18 cellular contexts compared by ENCODE assay signal in genomic region chr7:128794436-128794835, GRCh38. TPM values are rescaled to one million over a fixed set of nuclear protein-coding genes. Genes with fewer than 3 reads are reported as not detected.
A peak's percentile ranks its signal among the peaks of the same experiment; 100 is the strongest.
DNase-seq lines count a peak whose midpoint lies in the region; ATAC-seq, FAIRE-seq and TF ChIP-seq lines count a peak whose summit lies in the region.
"Had no signal": no experiment of that assay in that cellular context is flagged by ENCODE, and none has a peak within 500 bp of the region (broad histone marks: within the 10 kb centered on the region; RNA-seq: fewer than 3 reads in every experiment).

No MANE protein-coding gene starts in this region.

- in situ Hi-C loops in K562 (cut with MboI) = no loop called here

- H4K20me1 ChIP-seq in Loucy (ENCODE audit: insufficient read depth, low read length, poor library complexity, severe bottlenecking) (peaks cover 4% of the 10 kb centered on the region), K562 (replicated peaks; ENCODE audit: control insufficient read depth, insufficient read depth, low read length) (no peaks in the 10 kb centered on the region)
- H4K20me1 ChIP-seq: BLaER1 treated with 17β-estradiol and CSF1 and Interleukin-3, amounts not matched to agents 10 nM and 100 nM had no signal

- ATAC-seq in K562 (no peak), GM21723 (IDR thresholded peaks at IDR 0.05; ENCODE audit: unreplicated experiment) (no peak)
- ATAC-seq: CD8-positive, alpha-beta T cell had no signal

- H3K9me3 Mint-ChIP-seq in glutamatergic neuron (ENCODE audit: unreplicated experiment) = peaks cover 5% of the 10 kb centered on the region
- peaks cover 7% of the 10 kb centered on the region for H3K9me3 Mint-ChIP-seq in neural crest cell
- H3K9me3 Mint-ChIP-seq: CD8-positive, alpha-beta T cell; H9 had no signal

- no peaks in the 10 kb centered on the region for H3K9me1 ChIP-seq in K562 (ENCODE audit: control insufficient read depth, insufficient read depth, low read length)

- no peak overlapping the region for H3K27ac Mint-ChIP-seq in glutamatergic neuron (ENCODE audit: unreplicated experiment)
- H3K27ac Mint-ChIP-seq in neural crest cell (ENCODE audit: unreplicated experiment) = no peak overlapping the region
- H3K27ac Mint-ChIP-seq: CD8-positive, alpha-beta T cell had no signal

- H3K4me1 Mint-ChIP-seq in glutamatergic neuron (ENCODE audit: low read depth, unreplicated experiment) (peaks cover 11% of the 10 kb centered on the region), neural crest cell (peaks cover 27% of the 10 kb centered on the region)

- no peak for TF ChIP-seq EP300 in K562 (IDR thresholded peaks at IDR 0.05; ENCODE audit: low read length)

- CTCF ChIA-PET in K562 (lab: Yijun Ruan, JAX; ENCODE audit: low intra/inter-chr PET ratio) = interaction anchor here (1.5 kb wide), 1 partner anchor 86 kb away, joined by 3 read pairs; no protein-coding TSS in a partner anchor

- POLR2A ChIA-PET in K562 (lab: Yijun Ruan, JAX) = interaction anchor here (0.6 to 2.0 kb wide), 8 partner anchors 9 to 69 kb away, joined by 3 to 7 read pairs (median 4); no protein-coding TSS in a partner anchor

- H3K4me1 ChIP-seq in Loucy (ENCODE audit: insufficient read depth, low read length, poor library complexity, severe bottlenecking) (peaks cover 28% of the 10 kb centered on the region), K562 (replicated peaks in 1 of 2; ENCODE audit: control insufficient read depth in 2 of 2, insufficient read depth in 2 of 2, low read length in 2 of 2) (peaks cover 18 to 41% of the 10 kb centered on the region in 2 experiments)

- H3K9ac ChIP-seq in Loucy (ENCODE audit: low read depth, low read length, poor library complexity, severe bottlenecking) = peak overlapping the region; percentile 88
- peak overlapping the region in 1 of 2 experiments; percentile 56; a peak in 1 of 4 replicates for H3K9ac ChIP-seq in K562 (ENCODE audit: insufficient read depth in 1 of 2, low read depth in 2 of 2, low read length in 2 of 2)

- H3K4me2 ChIP-seq in Loucy (ENCODE audit: low read depth, low read length, poor library complexity, severe bottlenecking) (peak overlapping the region; percentile 98), K562 (ENCODE audit: insufficient read depth, low read length) (no peak overlapping the region)

- peaks cover 10% of the 10 kb centered on the region; the same call in 1 of the 2 replicates for H3K36me3 ChIP-seq in Loucy (ENCODE audit: insufficient read depth, low read length)
- peaks cover 17% of the 10 kb centered on the region; the same call in 2 of the 3 replicates for H3K36me3 ChIP-seq in K562 (ENCODE audit: control insufficient read depth, insufficient read depth, low read length)

- H3K9me3 ChIP-seq in Loucy (ENCODE audit: insufficient read depth, low read depth, low read length) (no peaks in the 10 kb centered on the region), K562 (replicated peaks; ENCODE audit: control insufficient read depth, insufficient read depth, low read depth, low read length) (no peaks in the 10 kb centered on the region)
- H3K9me3 ChIP-seq: BLaER1 treated with 17β-estradiol and CSF1 and Interleukin-3, amounts not matched to agents 10 nM and 100 nM had no signal

- H3K4me3 Mint-ChIP-seq in glutamatergic neuron (ENCODE audit: unreplicated experiment) (peak overlapping the region; percentile 50), neural crest cell (peak overlapping the region; percentile 42)
- H3K4me3 Mint-ChIP-seq: CD8-positive, alpha-beta T cell; H9 had no signal

- TF ChIP-seq CTCF in Loucy (conservative IDR thresholded peaks at IDR 0.05; ENCODE audit: low read length) (no peak), K562 (IDR thresholded peaks at IDR 0.05 in 2 of 3, conservative IDR thresholded peaks at IDR 0.05 in 1 of 3; ENCODE audit: insufficient read depth in 2 of 3, low read depth in 1 of 3, low read length in 3 of 3) (no peak), glutamatergic neuron (IDR thresholded peaks at IDR 0.05; ENCODE audit: partially characterized antibody, unreplicated experiment) (no peak), neural crest cell (conservative IDR thresholded peaks at IDR 0.05) (no peak)

- no peaks in the 10 kb centered on the region for H3K27me3 ChIP-seq in Loucy (ENCODE audit: insufficient read depth, low read length, poor library complexity, severe bottlenecking)
- H3K27me3 ChIP-seq in K562 (ENCODE audit: control insufficient read depth in 2 of 2, insufficient read depth in 2 of 2, low read length in 2 of 2) = no peaks in the 10 kb centered on the region

- DNase-seq in K562 (ENCODE audit: extremely low read depth in 1 of 4, low spot score in 3 of 4) = no peak
- DNase-seq in glutamatergic neuron = no peak
- no peak for DNase-seq in neural crest cell (ENCODE audit: low read depth, low spot score)
- DNase-seq in COLO668 (lab: John Stamatoyannopoulos, UW; ENCODE audit: unreplicated experiment) = no peak
- DNase-seq in stimulated activated CD4-positive, alpha-beta T cell treated with anti-CD3 and anti-CD28 coated beads, Interleukin-4, amount 100 ng/mL, for 24 hours = no peak
- no peak for DNase-seq in hypothalamus (lab: John Stamatoyannopoulos, UW)
- DNase-seq: DMS 273 treated with DMSO at 0.1 percent for 48 hours, GOT3, H9 had no signal

- WGBS in K562 (ENCODE audit: insufficient coverage, low coverage, missing lambda C conversion rate) = 84% methylated on average over 8 of the region's 8 CpGs

- no peak for FAIRE-seq in K562 (lab: Jason Lieb, UNC)
- FAIRE-seq: G401.6, GM12891 had no signal

- BruUV-seq in K562 (replicated peaks; lab: Mats Ljungman, UMichigan) = no TSS peak

- H3K9me2 ChIP-seq in Loucy (replicated peaks; ENCODE audit: low read depth, low read length) = no peaks in the 10 kb centered on the region

- H3K27me3 Mint-ChIP-seq in glutamatergic neuron (ENCODE audit: unreplicated experiment) (peaks cover 13% of the 10 kb centered on the region), neural crest cell (ENCODE audit: low read depth) (no peaks in the 10 kb centered on the region)

- peaks cover 3% of the 10 kb centered on the region; the same call in 1 of the 2 replicates for H3F3A ChIP-seq in Loucy (ENCODE audit: low read depth)

- H3K36me3 Mint-ChIP-seq in glutamatergic neuron (ENCODE audit: unreplicated experiment) (peaks cover 26% of the 10 kb centered on the region), neural crest cell (ENCODE audit: low read depth) (peaks cover 27% of the 10 kb centered on the region)

- TF ChIP-seq RAD21 in K562 (CRISPR knock-in tag; conservative IDR thresholded peaks at IDR 0.05 in 1 of 2, IDR thresholded peaks at IDR 0.05 in 1 of 2) = no peak

- H3K27ac ChIP-seq in K562 (ENCODE audit: extremely low read depth, low read depth, low read length) = no peak overlapping the region

- H2AFZ ChIP-seq in Loucy (ENCODE audit: low read length) (no peak overlapping the region), K562 (ENCODE audit: low read depth, low read length) (no peak overlapping the region)

- TF ChIP-seq POLR2A in K562 (conservative IDR thresholded peaks at IDR 0.05) = no peak

- H3K4me3 ChIP-seq in Loucy (ENCODE audit: low read length, poor library complexity, severe bottlenecking) = peak overlapping the region; percentile 98
- H3K4me3 ChIP-seq in K562 = no peak overlapping the region
- H3K4me3 ChIP-seq: BLaER1 treated with 17β-estradiol and CSF1 and Interleukin-3, amounts not matched to agents 10 nM and 100 nM had no signal

- H3K79me2 ChIP-seq in Loucy (ENCODE audit: insufficient read depth, low read length) = peaks cover 36% of the 10 kb centered on the region
- H3K79me2 ChIP-seq in K562 (ENCODE audit: control insufficient read depth, insufficient read depth, low read length) = peaks cover 9% of the 10 kb centered on the region; the same call in 2 of the 3 replicates

- intact Hi-C loops in K562 (cut with micrococcal nuclease) = loop anchor here (5.0 kb wide), 1 partner anchor 88 kb away; no protein-coding TSS in a partner anchor

RNA-seq across cellular contexts. Expression of gene CCDC136, which starts 2.7 kb away (rescaled TPM):
- total RNA-seq in K562 (2011; cell fraction: chromatin; rRNA removed; ENCODE audit: low replicate concordance) = 153 and 165 TPM in 2 replicates
- total RNA-seq in K562 (2011; cell fraction: nucleolus; rRNA removed) = 88.4 and 89.7 TPM in 2 replicates
- total RNA-seq in K562 (2011; cell fraction: nucleoplasm; rRNA removed) = 120 and 159 TPM in 2 replicates
- total RNA-seq in K562 (2014; rRNA removed) (17.0 and 23.5 TPM in 2 replicates), K562 (2014; rRNA removed; fragmentation: Illumina TruSeq; extraction: Trizol) (15.3 and 18.8 TPM in 2 replicates), K562 (2015; rRNA removed; fragmentation: Illumina TruSeq; extraction: Trizol) (27.6 and 28.7 TPM in 2 replicates), K562 (2021) (23.7 and 26.5 TPM in 2 replicates), glutamatergic neuron (ENCODE audit: unreplicated experiment) (202 TPM), neural crest cell (70.6 and 72.2 TPM in 2 replicates)
- polyA plus RNA-seq in K562 (2011; rRNA removed) (40.2 and 45.0 TPM in 2 replicates), K562 (2014; fragmentation: Illumina TruSeq; extraction: Trizol) (23.5 and 26.9 TPM in 2 replicates), K562 (2014; fragmentation: Nextera tagmentation; extraction: Ambion mirVana) (1 to 10 TPM; 2.4 TPM), K562 (2014; rRNA removed) (34.8 and 40.8 TPM in 2 replicates)
- polyA plus RNA-seq in K562 (2011; cell fraction: cytosol; rRNA removed) = 12.2 and 20.3 TPM in 2 replicates
- 165 and 172 TPM in 2 replicates for polyA plus RNA-seq in K562 (2011; cell fraction: nucleus; rRNA removed)
- polyA plus RNA-seq in K562 (2012) = 30.6 and 53.3 TPM in 2 replicates
- 31.9 and 36.9 TPM in 2 replicates for polyA minus RNA-seq in K562 (2011; rRNA and poly(A)+ RNA removed)
- polyA minus RNA-seq in K562 (2011; cell fraction: cytosol; rRNA and poly(A)+ RNA removed) = 9.3 and 17.3 TPM in 2 replicates
- 47.4 and 54.8 TPM in 2 replicates for polyA minus RNA-seq in K562 (2011; cell fraction: nucleus; rRNA and poly(A)+ RNA removed)
- total RNA-seq: HT-29 had no signal

RNA-seq across cellular contexts. Expression of gene OPN1SW, which starts 18.8 kb away (rescaled TPM):
- not detected in 2 replicates for total RNA-seq in K562 (2011; cell fraction: chromatin; rRNA removed; ENCODE audit: low replicate concordance)
- total RNA-seq in K562 (2011; cell fraction: nucleolus; rRNA removed) = not detected in 2 replicates
- total RNA-seq in K562 (2011; cell fraction: nucleoplasm; rRNA removed) = not detected in 2 replicates
- total RNA-seq in K562 (2014; rRNA removed) = not detected in 2 replicates
- not detected in 2 replicates for total RNA-seq in K562 (2014; rRNA removed; fragmentation: Illumina TruSeq; extraction: Trizol)
- not detected in 2 replicates for total RNA-seq in K562 (2015; rRNA removed; fragmentation: Illumina TruSeq; extraction: Trizol)
- total RNA-seq in K562 (2021) = not detected in 2 replicates
- polyA plus RNA-seq in K562 (2011; rRNA removed) = not detected in 2 replicates
- not detected in 2 replicates for polyA plus RNA-seq in K562 (2011; cell fraction: cytosol; rRNA removed)
- not detected in 2 replicates for polyA plus RNA-seq in K562 (2011; cell fraction: nucleus; rRNA removed)
- polyA plus RNA-seq in K562 (2012) = 0.09 and 0.24 TPM in 2 replicates
- polyA plus RNA-seq in K562 (2014; fragmentation: Illumina TruSeq; extraction: Trizol) = not detected in 2 replicates
- polyA plus RNA-seq in K562 (2014; fragmentation: Nextera tagmentation; extraction: Ambion mirVana) = 1 to 10 TPM in 1 of 2 experiments, under 1 TPM in 1; 0.84 to 1.0 TPM
- polyA plus RNA-seq in K562 (2014; rRNA removed) = not detected in 2 replicates
- polyA minus RNA-seq in K562 (2011; rRNA and poly(A)+ RNA removed) = not detected in 2 replicates
- polyA minus RNA-seq in K562 (2011; cell fraction: cytosol; rRNA and poly(A)+ RNA removed) = not detected in 2 replicates
- not detected in 2 replicates for polyA minus RNA-seq in K562 (2011; cell fraction: nucleus; rRNA and poly(A)+ RNA removed)
- not detected for total RNA-seq in glutamatergic neuron (ENCODE audit: unreplicated experiment)
- total RNA-seq in neural crest cell = not detected in 2 replicates
- total RNA-seq: A673; CD8-positive, alpha-beta T cell; H9; HT-29 had no signal
- polyA plus RNA-seq: AG04450 had no signal

RNA-seq across cellular contexts. Expression of gene FLNC, which starts 35.8 kb away (rescaled TPM):
- 62.5 and 206 TPM in 2 replicates for total RNA-seq in K562 (2011; cell fraction: chromatin; rRNA removed; ENCODE audit: low replicate concordance)
- total RNA-seq in K562 (2011; cell fraction: nucleolus; rRNA removed) = 132 and 134 TPM in 2 replicates
- total RNA-seq in K562 (2011; cell fraction: nucleoplasm; rRNA removed) = 72.1 and 81.0 TPM in 2 replicates
- total RNA-seq in K562 (2014; rRNA removed) (60.7 and 94.5 TPM in 2 replicates), K562 (2014; rRNA removed; fragmentation: Illumina TruSeq; extraction: Trizol) (11.4 and 18.2 TPM in 2 replicates), K562 (2015; rRNA removed; fragmentation: Illumina TruSeq; extraction: Trizol) (28.8 and 33.3 TPM in 2 replicates), K562 (2021) (148 and 155 TPM in 2 replicates), glutamatergic neuron (ENCODE audit: unreplicated experiment) (241 TPM), neural crest cell (5.3 and 5.6 TPM in 2 replicates)
- polyA plus RNA-seq in K562 (2011; rRNA removed) (10.3 and 11.4 TPM in 2 replicates), K562 (2014; fragmentation: Illumina TruSeq; extraction: Trizol) (32.8 and 55.3 TPM in 2 replicates), K562 (2014; fragmentation: Nextera tagmentation; extraction: Ambion mirVana) (1 to 10 TPM in 1 of 2 experiments, under 1 TPM in 1; 0.90 to 1.1 TPM), K562 (2014; rRNA removed) (29.0 and 34.7 TPM in 2 replicates)
- 11.4 and 26.8 TPM in 2 replicates for polyA plus RNA-seq in K562 (2011; cell fraction: cytosol; rRNA removed)
- 58.5 and 126 TPM in 2 replicates for polyA plus RNA-seq in K562 (2011; cell fraction: nucleus; rRNA removed)
- polyA plus RNA-seq in K562 (2012) = 66.6 and 106 TPM in 2 replicates
- 15.1 and 41.9 TPM in 2 replicates for polyA minus RNA-seq in K562 (2011; rRNA and poly(A)+ RNA removed)
- 127 and 146 TPM in 2 replicates for polyA minus RNA-seq in K562 (2011; cell fraction: cytosol; rRNA and poly(A)+ RNA removed)
- polyA minus RNA-seq in K562 (2011; cell fraction: nucleus; rRNA and poly(A)+ RNA removed) = 53.1 and 53.6 TPM in 2 replicates

RNA-seq across cellular contexts. Expression of gene CALU, which starts 55.3 kb away (rescaled TPM):
- total RNA-seq in K562 (2011; cell fraction: chromatin; rRNA removed; ENCODE audit: low replicate concordance) = 110 and 296 TPM in 2 replicates
- 143 and 167 TPM in 2 replicates for total RNA-seq in K562 (2011; cell fraction: nucleolus; rRNA removed)
- 289 and 411 TPM in 2 replicates for total RNA-seq in K562 (2011; cell fraction: nucleoplasm; rRNA removed)
- total RNA-seq in K562 (2014; rRNA removed) = 171 and 210 TPM in 2 replicates
- total RNA-seq in K562 (2014; rRNA removed; fragmentation: Illumina TruSeq; extraction: Trizol) = 261 and 289 TPM in 2 replicates
- total RNA-seq in K562 (2015; rRNA removed; fragmentation: Illumina TruSeq; extraction: Trizol) = 252 and 263 TPM in 2 replicates
- total RNA-seq in K562 (2021) = 166 and 170 TPM in 2 replicates
- polyA plus RNA-seq in K562 (2011; rRNA removed) = 167 and 193 TPM in 2 replicates
- polyA plus RNA-seq in K562 (2011; cell fraction: cytosol; rRNA removed) = 48.3 and 113 TPM in 2 replicates
- 43.6 and 64.9 TPM in 2 replicates for polyA plus RNA-seq in K562 (2011; cell fraction: nucleus; rRNA removed)
- polyA plus RNA-seq in K562 (2012) = 185 and 229 TPM in 2 replicates
- polyA plus RNA-seq in K562 (2014; fragmentation: Illumina TruSeq; extraction: Trizol) = 211 and 265 TPM in 2 replicates
- 100 to 1,000 TPM; 215 to 286 TPM for polyA plus RNA-seq in K562 (2014; fragmentation: Nextera tagmentation; extraction: Ambion mirVana)
- 173 and 177 TPM in 2 replicates for polyA plus RNA-seq in K562 (2014; rRNA removed)
- 359 and 418 TPM in 2 replicates for polyA minus RNA-seq in K562 (2011; rRNA and poly(A)+ RNA removed)
- 111 and 121 TPM in 2 replicates for polyA minus RNA-seq in K562 (2011; cell fraction: cytosol; rRNA and poly(A)+ RNA removed)
- polyA minus RNA-seq in K562 (2011; cell fraction: nucleus; rRNA and poly(A)+ RNA removed) = 25.2 and 55.2 TPM in 2 replicates
- total RNA-seq in glutamatergic neuron (ENCODE audit: unreplicated experiment) = 63.6 TPM
- total RNA-seq in neural crest cell = 139 and 145 TPM in 2 replicates
